Comparison of ENCODE assay signal across 1 cellular context in genomic region chr9:100354121-100354800, GRCh38.
TF ChIP-seq lines count a peak whose summit lies in the region.

No MANE protein-coding gene starts in this region.

TF ChIP-seq in WTC11, 78 proteins besides CTCF, POLR2A, EP300 and RAD21 (continued from another document):
- no peak for TF ChIP-seq ZNF512 (CRISPR knock-in tag; IDR thresholded peaks at IDR 0.05; ENCODE audit: borderline replicate concordance)
